ENCODE assay signal across 1 cellular context in genomic region chr2:112542123-112542973, GRCh38.
TF ChIP-seq lines count a peak whose summit lies in the region.

Gene POLR1B, plus strand, starts transcription at chr2:112542465. Its CDS starts 30 bp downstream, at chr2:112542495.

TF ChIP-seq in HepG2, 621 proteins besides CTCF, POLR2A, EP300 and RAD21 (continued from another document and continues in another):
- TF ChIP-seq CHCHD3 (CRISPR knock-in tag; IDR thresholded peaks at IDR 0.05) (peak; percentile 99), SKI (IDR thresholded peaks at IDR 0.05; ENCODE audit: partially characterized antibody) (peak; percentile 28), ZNF781 (CRISPR knock-in tag; IDR thresholded peaks at IDR 0.05; ENCODE audit: borderline replicate concordance, not compliant biosample characterization) (peak; percentile 97), IKZF4 (CRISPR knock-in tag; IDR thresholded peaks at IDR 0.05; ENCODE audit: borderline replicate concordance, low read depth, not compliant biosample characterization) (peak; percentile 76), STAT6 (CRISPR knock-in tag; IDR thresholded peaks at IDR 0.05; ENCODE audit: borderline replicate concordance) (peak; percentile 87; the same call in 1 of the 2 replicates), DDIT3 (CRISPR knock-in tag; IDR thresholded peaks at IDR 0.05) (no peak), THAP7 (CRISPR knock-in tag; IDR thresholded peaks at IDR 0.05) (peak; percentile 95), ZNF335 (CRISPR knock-in tag; IDR thresholded peaks at IDR 0.05) (peak; percentile 81), ZNF772 (CRISPR knock-in tag; IDR thresholded peaks at IDR 0.05) (peak; percentile 75), CREB3 (CRISPR knock-in tag; IDR thresholded peaks at IDR 0.05) (peak; percentile 97), HCFC1 (IDR thresholded peaks at IDR 0.05; ENCODE audit: low read depth, low read length) (peak; percentile 97), RELA (CRISPR knock-in tag; IDR thresholded peaks at IDR 0.05) (peak; percentile 87; the same call in 1 of the 2 replicates), POLR2AphosphoS2 (IDR thresholded peaks at IDR 0.05; ENCODE audit: low read depth, low read length) (peak; percentile 68; the same call in 1 of the 2 replicates), AKNA (CRISPR knock-in tag; IDR thresholded peaks at IDR 0.05; ENCODE audit: borderline replicate concordance) (peak; percentile 67; the same call in 1 of the 2 replicates), ARID2 (CRISPR knock-in tag; IDR thresholded peaks at IDR 0.05; ENCODE audit: borderline replicate concordance) (peak; percentile 93), DNMT1 (CRISPR knock-in tag; IDR thresholded peaks at IDR 0.05) (peak; percentile 99), MEIS2 (CRISPR knock-in tag; IDR thresholded peaks at IDR 0.05) (peak; percentile 85), CREB1 (IDR thresholded peaks at IDR 0.05) (no peak; the same call in 1 of the 2 replicates), CREB1 (CRISPR knock-in tag; IDR thresholded peaks at IDR 0.05) (peak; percentile 84), RORA (CRISPR knock-in tag; IDR thresholded peaks at IDR 0.05) (no peak), ZUFSP (CRISPR knock-in tag; IDR thresholded peaks at IDR 0.05; ENCODE audit: borderline replicate concordance) (no peak), SP2 (CRISPR knock-in tag; IDR thresholded peaks at IDR 0.05) (no peak; the same call in 1 of the 2 replicates), ZNF720 (CRISPR knock-in tag; IDR thresholded peaks at IDR 0.05) (0 out of 2 replicates have a peak, but pooled peaks have one; percentile 52), THAP9 (CRISPR knock-in tag; IDR thresholded peaks at IDR 0.05; ENCODE audit: borderline replicate concordance) (peak; percentile 93), NFE2 (CRISPR knock-in tag; IDR thresholded peaks at IDR 0.05) (no peak), ARNT2 (CRISPR knock-in tag; IDR thresholded peaks at IDR 0.05; ENCODE audit: low read depth) (peak; percentile 83), PCBP1 (IDR thresholded peaks at IDR 0.05; ENCODE audit: borderline replicate concordance, low read depth, low read length) (peak; percentile 94), ZNF550 (CRISPR knock-in tag; IDR thresholded peaks at IDR 0.05; ENCODE audit: borderline replicate concordance) (0 out of 2 replicates have a peak, but pooled peaks have one; percentile 35), CEBPZ (IDR thresholded peaks at IDR 0.05; ENCODE audit: low read length) (no peak), ZNF20 (CRISPR knock-in tag; IDR thresholded peaks at IDR 0.05) (no peak), HMG20A (CRISPR knock-in tag; IDR thresholded peaks at IDR 0.05; ENCODE audit: borderline replicate concordance) (no peak), ZNF275 (CRISPR knock-in tag; IDR thresholded peaks at IDR 0.05; ENCODE audit: borderline replicate concordance) (peak; percentile 98; the same call in 1 of the 2 replicates), POGK (CRISPR knock-in tag; conservative IDR thresholded peaks at IDR 0.05) (peak; percentile 88; the same call in 1 of the 2 replicates)
